2 cellular contexts compared by ENCODE assay signal in the genomic region with DNA sequence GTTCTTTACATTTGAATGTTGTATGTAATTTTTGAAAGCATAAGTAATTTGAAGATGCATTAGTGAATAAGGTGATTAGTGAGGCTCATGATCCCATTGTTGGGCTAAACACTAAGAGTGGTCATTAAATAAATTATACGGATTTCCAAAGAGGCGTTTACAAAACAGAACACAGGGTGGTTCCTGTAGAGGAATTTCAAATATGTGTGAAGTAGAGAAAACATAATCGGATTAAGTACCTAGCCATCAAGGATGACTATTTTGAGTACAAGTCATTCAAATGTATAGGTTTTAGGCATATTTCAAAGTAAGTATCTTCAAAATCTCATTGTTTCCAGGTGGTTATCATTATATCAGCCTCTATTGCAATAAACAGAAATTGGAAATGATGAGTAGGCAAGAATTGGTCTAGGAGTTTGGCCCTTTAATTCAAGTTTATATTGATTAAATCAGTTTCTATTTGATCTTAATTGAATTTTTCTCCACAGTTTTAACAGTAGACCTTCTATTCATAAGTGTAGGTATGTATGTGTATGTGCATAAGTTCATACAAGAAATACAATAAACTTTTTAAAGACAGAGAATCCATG.
TF ChIP-seq lines count a peak whose summit lies in the region.

No MANE protein-coding gene starts in this region.

TF ChIP-seq in GM23338, 12 proteins besides CTCF, POLR2A, EP300 and RAD21:
- TF ChIP-seq, protein P1, sequence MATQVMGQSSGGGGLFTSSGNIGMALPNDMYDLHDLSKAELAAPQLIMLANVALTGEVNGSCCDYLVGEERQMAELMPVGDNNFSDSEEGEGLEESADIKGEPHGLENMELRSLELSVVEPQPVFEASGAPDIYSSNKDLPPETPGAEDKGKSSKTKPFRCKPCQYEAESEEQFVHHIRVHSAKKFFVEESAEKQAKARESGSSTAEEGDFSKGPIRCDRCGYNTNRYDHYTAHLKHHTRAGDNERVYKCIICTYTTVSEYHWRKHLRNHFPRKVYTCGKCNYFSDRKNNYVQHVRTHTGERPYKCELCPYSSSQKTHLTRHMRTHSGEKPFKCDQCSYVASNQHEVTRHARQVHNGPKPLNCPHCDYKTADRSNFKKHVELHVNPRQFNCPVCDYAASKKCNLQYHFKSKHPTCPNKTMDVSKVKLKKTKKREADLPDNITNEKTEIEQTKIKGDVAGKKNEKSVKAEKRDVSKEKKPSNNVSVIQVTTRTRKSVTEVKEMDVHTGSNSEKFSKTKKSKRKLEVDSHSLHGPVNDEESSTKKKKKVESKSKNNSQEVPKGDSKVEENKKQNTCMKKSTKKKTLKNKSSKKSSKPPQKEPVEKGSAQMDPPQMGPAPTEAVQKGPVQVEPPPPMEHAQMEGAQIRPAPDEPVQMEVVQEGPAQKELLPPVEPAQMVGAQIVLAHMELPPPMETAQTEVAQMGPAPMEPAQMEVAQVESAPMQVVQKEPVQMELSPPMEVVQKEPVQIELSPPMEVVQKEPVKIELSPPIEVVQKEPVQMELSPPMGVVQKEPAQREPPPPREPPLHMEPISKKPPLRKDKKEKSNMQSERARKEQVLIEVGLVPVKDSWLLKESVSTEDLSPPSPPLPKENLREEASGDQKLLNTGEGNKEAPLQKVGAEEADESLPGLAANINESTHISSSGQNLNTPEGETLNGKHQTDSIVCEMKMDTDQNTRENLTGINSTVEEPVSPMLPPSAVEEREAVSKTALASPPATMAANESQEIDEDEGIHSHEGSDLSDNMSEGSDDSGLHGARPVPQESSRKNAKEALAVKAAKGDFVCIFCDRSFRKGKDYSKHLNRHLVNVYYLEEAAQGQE (IDR thresholded peaks at IDR 0.05; ENCODE audit: unreplicated experiment) = no peak
- TF ChIP-seq NANOG (IDR thresholded peaks at IDR 0.05; ENCODE audit: borderline replicate concordance) (peak; percentile 99), EZH2phosphoT487 (IDR thresholded peaks at IDR 0.05; ENCODE audit: unreplicated experiment) (no peak)
TF ChIP-seq in GM23338: peak in this region for 1.

TF ChIP-seq in H1, 55 proteins besides CTCF, POLR2A, EP300 and RAD21:
- 0 out of 2 replicates have a peak, but pooled peaks have one; percentile 16 for TF ChIP-seq SP1 (IDR thresholded peaks at IDR 0.05; ENCODE audit: low read depth, low read length)
- TF ChIP-seq TEAD4 (IDR thresholded peaks at IDR 0.05; ENCODE audit: low read depth, low read length) = peak; percentile 82
- TF ChIP-seq YY1 (IDR thresholded peaks at IDR 0.05; ENCODE audit: low read depth, low read length) = no peak
- peak; percentile 33; the same call in 1 of the 2 replicates for TF ChIP-seq MAFK (IDR thresholded peaks at IDR 0.05; ENCODE audit: low read depth, low read length)
- TF ChIP-seq, protein P2, sequence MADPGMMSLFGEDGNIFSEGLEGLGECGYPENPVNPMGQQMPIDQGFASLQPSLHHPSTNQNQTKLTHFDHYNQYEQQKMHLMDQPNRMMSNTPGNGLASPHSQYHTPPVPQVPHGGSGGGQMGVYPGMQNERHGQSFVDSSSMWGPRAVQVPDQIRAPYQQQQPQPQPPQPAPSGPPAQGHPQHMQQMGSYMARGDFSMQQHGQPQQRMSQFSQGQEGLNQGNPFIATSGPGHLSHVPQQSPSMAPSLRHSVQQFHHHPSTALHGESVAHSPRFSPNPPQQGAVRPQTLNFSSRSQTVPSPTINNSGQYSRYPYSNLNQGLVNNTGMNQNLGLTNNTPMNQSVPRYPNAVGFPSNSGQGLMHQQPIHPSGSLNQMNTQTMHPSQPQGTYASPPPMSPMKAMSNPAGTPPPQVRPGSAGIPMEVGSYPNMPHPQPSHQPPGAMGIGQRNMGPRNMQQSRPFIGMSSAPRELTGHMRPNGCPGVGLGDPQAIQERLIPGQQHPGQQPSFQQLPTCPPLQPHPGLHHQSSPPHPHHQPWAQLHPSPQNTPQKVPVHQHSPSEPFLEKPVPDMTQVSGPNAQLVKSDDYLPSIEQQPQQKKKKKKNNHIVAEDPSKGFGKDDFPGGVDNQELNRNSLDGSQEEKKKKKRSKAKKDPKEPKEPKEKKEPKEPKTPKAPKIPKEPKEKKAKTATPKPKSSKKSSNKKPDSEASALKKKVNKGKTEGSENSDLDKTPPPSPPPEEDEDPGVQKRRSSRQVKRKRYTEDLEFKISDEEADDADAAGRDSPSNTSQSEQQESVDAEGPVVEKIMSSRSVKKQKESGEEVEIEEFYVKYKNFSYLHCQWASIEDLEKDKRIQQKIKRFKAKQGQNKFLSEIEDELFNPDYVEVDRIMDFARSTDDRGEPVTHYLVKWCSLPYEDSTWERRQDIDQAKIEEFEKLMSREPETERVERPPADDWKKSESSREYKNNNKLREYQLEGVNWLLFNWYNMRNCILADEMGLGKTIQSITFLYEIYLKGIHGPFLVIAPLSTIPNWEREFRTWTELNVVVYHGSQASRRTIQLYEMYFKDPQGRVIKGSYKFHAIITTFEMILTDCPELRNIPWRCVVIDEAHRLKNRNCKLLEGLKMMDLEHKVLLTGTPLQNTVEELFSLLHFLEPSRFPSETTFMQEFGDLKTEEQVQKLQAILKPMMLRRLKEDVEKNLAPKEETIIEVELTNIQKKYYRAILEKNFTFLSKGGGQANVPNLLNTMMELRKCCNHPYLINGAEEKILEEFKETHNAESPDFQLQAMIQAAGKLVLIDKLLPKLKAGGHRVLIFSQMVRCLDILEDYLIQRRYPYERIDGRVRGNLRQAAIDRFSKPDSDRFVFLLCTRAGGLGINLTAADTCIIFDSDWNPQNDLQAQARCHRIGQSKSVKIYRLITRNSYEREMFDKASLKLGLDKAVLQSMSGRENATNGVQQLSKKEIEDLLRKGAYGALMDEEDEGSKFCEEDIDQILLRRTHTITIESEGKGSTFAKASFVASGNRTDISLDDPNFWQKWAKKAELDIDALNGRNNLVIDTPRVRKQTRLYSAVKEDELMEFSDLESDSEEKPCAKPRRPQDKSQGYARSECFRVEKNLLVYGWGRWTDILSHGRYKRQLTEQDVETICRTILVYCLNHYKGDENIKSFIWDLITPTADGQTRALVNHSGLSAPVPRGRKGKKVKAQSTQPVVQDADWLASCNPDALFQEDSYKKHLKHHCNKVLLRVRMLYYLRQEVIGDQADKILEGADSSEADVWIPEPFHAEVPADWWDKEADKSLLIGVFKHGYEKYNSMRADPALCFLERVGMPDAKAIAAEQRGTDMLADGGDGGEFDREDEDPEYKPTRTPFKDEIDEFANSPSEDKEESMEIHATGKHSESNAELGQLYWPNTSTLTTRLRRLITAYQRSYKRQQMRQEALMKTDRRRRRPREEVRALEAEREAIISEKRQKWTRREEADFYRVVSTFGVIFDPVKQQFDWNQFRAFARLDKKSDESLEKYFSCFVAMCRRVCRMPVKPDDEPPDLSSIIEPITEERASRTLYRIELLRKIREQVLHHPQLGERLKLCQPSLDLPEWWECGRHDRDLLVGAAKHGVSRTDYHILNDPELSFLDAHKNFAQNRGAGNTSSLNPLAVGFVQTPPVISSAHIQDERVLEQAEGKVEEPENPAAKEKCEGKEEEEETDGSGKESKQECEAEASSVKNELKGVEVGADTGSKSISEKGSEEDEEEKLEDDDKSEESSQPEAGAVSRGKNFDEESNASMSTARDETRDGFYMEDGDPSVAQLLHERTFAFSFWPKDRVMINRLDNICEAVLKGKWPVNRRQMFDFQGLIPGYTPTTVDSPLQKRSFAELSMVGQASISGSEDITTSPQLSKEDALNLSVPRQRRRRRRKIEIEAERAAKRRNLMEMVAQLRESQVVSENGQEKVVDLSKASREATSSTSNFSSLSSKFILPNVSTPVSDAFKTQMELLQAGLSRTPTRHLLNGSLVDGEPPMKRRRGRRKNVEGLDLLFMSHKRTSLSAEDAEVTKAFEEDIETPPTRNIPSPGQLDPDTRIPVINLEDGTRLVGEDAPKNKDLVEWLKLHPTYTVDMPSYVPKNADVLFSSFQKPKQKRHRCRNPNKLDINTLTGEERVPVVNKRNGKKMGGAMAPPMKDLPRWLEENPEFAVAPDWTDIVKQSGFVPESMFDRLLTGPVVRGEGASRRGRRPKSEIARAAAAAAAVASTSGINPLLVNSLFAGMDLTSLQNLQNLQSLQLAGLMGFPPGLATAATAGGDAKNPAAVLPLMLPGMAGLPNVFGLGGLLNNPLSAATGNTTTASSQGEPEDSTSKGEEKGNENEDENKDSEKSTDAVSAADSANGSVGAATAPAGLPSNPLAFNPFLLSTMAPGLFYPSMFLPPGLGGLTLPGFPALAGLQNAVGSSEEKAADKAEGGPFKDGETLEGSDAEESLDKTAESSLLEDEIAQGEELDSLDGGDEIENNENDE (IDR thresholded peaks at IDR 0.05; ENCODE audit: insufficient replicate concordance, low read length) = peak; percentile 60
- peak; percentile 89 for TF ChIP-seq NANOG (IDR thresholded peaks at IDR 0.05; ENCODE audit: insufficient read depth, low read depth, low read length, poor library complexity, severe bottlenecking)
- no peak for TF ChIP-seq HDAC6 (IDR thresholded peaks at IDR 0.05; ENCODE audit: low read depth, low read length)
